ENCODE assay signal across 8 cellular contexts in genomic region chr14:21070610-21071224, GRCh38. TPM values are rescaled to one million over a fixed set of nuclear protein-coding genes. Genes with fewer than 3 reads are reported as not detected.
DNase-seq lines count a peak whose midpoint lies in the region; ATAC-seq, FAIRE-seq and TF ChIP-seq lines count a peak whose summit lies in the region.

No MANE protein-coding gene starts in this region.

- FAIRE-seq in RCC 7860 (lab: Jason Lieb, UNC) = no peak

- no peaks in the 10 kb centered on the region for H3K27me3 ChIP-seq in liver (ENCODE audit: control insufficient read depth in 4 of 4, insufficient read depth in 4 of 4, low read length in 3 of 4)
- H3K27me3 ChIP-seq in subcutaneous abdominal adipose tissue (ENCODE audit: control insufficient read depth in 5 of 5, insufficient read depth in 4 of 5, low read length in 5 of 5) = no peaks in the 10 kb centered on the region

- H3K4me3 ChIP-seq in coronary artery (peak overlapping the region; percentile 80), liver (ENCODE audit: low read depth in 1 of 3, low read length in 3 of 3) (peak overlapping the region; percentile 65 to 83 (median 77)), subcutaneous abdominal adipose tissue (ENCODE audit: low read depth in 1 of 5, low read length in 5 of 5) (peak overlapping the region; percentile 78 to 93 (median 87))

- TF ChIP-seq CTCF in coronary artery (IDR thresholded peaks at IDR 0.05) = no peak
- no peak for TF ChIP-seq CTCF in liver (IDR thresholded peaks at IDR 0.05; ENCODE audit: low read depth, low read length, missing input control)

- under 1% methylated on average over 23 of the region's 23 CpGs for WGBS in liver

- H3K9me3 ChIP-seq in liver (ENCODE audit: control insufficient read depth in 4 of 4, low read length in 3 of 4) (no peaks in the 10 kb centered on the region), subcutaneous abdominal adipose tissue (ENCODE audit: control insufficient read depth in 5 of 5, low read length in 5 of 5) (no peaks in the 10 kb centered on the region)

- H3K36me3 ChIP-seq in liver (ENCODE audit: control insufficient read depth in 4 of 4, insufficient read depth in 3 of 4, low read depth in 1 of 4, low read length in 3 of 4) (peaks cover 0 to 10% (median 5%) of the 10 kb centered on the region in 4 donors), subcutaneous abdominal adipose tissue (ENCODE audit: control insufficient read depth in 5 of 5, insufficient read depth in 5 of 5, low read length in 5 of 5) (peaks cover under 1 to 34% (median 29%) of the 10 kb centered on the region in 5 donors)

- TF ChIP-seq RAD21 in liver (IDR thresholded peaks at IDR 0.05) = no peak

- H3K4me1 ChIP-seq in liver (ENCODE audit: control insufficient read depth in 4 of 4, insufficient read depth in 4 of 4, low read length in 3 of 4) (peaks cover 9 to 56% (median 43%) of the 10 kb centered on the region in 4 donors), subcutaneous abdominal adipose tissue (ENCODE audit: control insufficient read depth in 5 of 5, insufficient read depth in 5 of 5, low read length in 5 of 5) (peaks cover 16 to 57% (median 45%) of the 10 kb centered on the region in 5 donors)

- ATAC-seq in HG02870 (IDR thresholded peaks at IDR 0.05; ENCODE audit: unreplicated experiment) = peak; percentile 8

- H3K9ac ChIP-seq in liver (ENCODE audit: low read depth in 1 of 2, low read length in 2 of 2) (peak overlapping the region in 1 of 2 donors; percentile 56), subcutaneous abdominal adipose tissue (ENCODE audit: low read length in 5 of 5) (peak overlapping the region; percentile 89 to 93 (median 91))

- peak; percentile 11 for DNase-seq in activated naive CD4-positive, alpha-beta T cell treated with Interleukin-2 at 50 U/mL for 16 hours
- DNase-seq in activated naive CD4-positive, alpha-beta T cell (lab: John Stamatoyannopoulos, UW) = no peak
- DNase-seq in RCC 7860 (ENCODE audit: low spot score) (peak; percentile 41), coronary artery (ENCODE audit: low spot score) (peak; percentile 83)
- DNase-seq in stimulated activated CD8-positive, alpha-beta memory T cell treated with anti-CD3 and anti-CD28 coated beads, Interleukin-4, amount 100 ng/mL, for 48 hours = no peak

- peak overlapping the region; percentile 93 to 97 for H3K27ac ChIP-seq in coronary artery
- peak overlapping the region; percentile 62 to 85 for H3K27ac ChIP-seq in liver (ENCODE audit: low read depth in 1 of 2, low read length in 2 of 2)
- peak overlapping the region; percentile 98 for H3K27ac ChIP-seq in subcutaneous abdominal adipose tissue (ENCODE audit: low read depth, low read length)

TF ChIP-seq in liver, 16 proteins besides CTCF, POLR2A, EP300 and RAD21:
- TF ChIP-seq REST (IDR thresholded peaks at IDR 0.05) = no peak
- no peak for TF ChIP-seq YY1 (IDR thresholded peaks at IDR 0.05)
- no peak for TF ChIP-seq SP1 (IDR thresholded peaks at IDR 0.05)
- TF ChIP-seq ZBTB33 (IDR thresholded peaks at IDR 0.05) = no peak
- TF ChIP-seq HNF4A (conservative IDR thresholded peaks at IDR 0.05) = no peak
- no peak for TF ChIP-seq EGR1 (IDR thresholded peaks at IDR 0.05; ENCODE audit: low read depth in 2 of 2)
- no peak for TF ChIP-seq FOXA2 (IDR thresholded peaks at IDR 0.05)
- TF ChIP-seq HNF4G (IDR thresholded peaks at IDR 0.05) = no peak
- TF ChIP-seq MAX (IDR thresholded peaks at IDR 0.05) = no peak
- TF ChIP-seq TAF1 (conservative IDR thresholded peaks at IDR 0.05) = no peak
- TF ChIP-seq NR2F2 (IDR thresholded peaks at IDR 0.05) = no peak
- no peak for TF ChIP-seq FOXA1 (IDR thresholded peaks at IDR 0.05)
- no peak for TF ChIP-seq ATF3 (IDR thresholded peaks at IDR 0.05)
- TF ChIP-seq RXRA (IDR thresholded peaks at IDR 0.05) = no peak
- no peak for TF ChIP-seq JUND (IDR thresholded peaks at IDR 0.05)
- no peak for TF ChIP-seq GABPA (IDR thresholded peaks at IDR 0.05 in 1 of 2, conservative IDR thresholded peaks at IDR 0.05 in 1 of 2)

RNA-seq across cellular contexts. Expression of gene ARHGEF40, which starts 0.6 kb away (rescaled TPM):
- 10 to 100 TPM; 19.8 to 42.5 TPM for total RNA-seq in liver
- polyA plus RNA-seq in liver = 10 to 100 TPM in 1 of 2 donors, 1 to 10 TPM in 1; 9.3 to 14.0 TPM

RNA-seq across cellular contexts. Expression of gene RNASE8, which starts 13.1 kb away (rescaled TPM):
- total RNA-seq in liver = not detected
- not detected for polyA plus RNA-seq in liver

RNA-seq across cellular contexts. Expression of gene ZNF219, which starts 27.7 kb away (rescaled TPM):
- total RNA-seq in liver = 1 to 10 TPM; 4.7 to 6.2 TPM
- 10 to 100 TPM in 1 of 2 donors, 1 to 10 TPM in 1; 1.3 to 10.5 TPM for polyA plus RNA-seq in liver

RNA-seq across cellular contexts. Expression of gene RNASE7, which starts 28.6 kb away (rescaled TPM):
- under 1 TPM in 1 of 2 donors, not detected in 1; 0.33 TPM for total RNA-seq in liver
- under 1 TPM; 0.11 to 0.12 TPM for polyA plus RNA-seq in liver

RNA-seq across cellular contexts. Expression of gene TMEM253, which starts 30.1 kb away (rescaled TPM):
- under 1 TPM; 0.19 to 0.25 TPM for total RNA-seq in liver
- under 1 TPM in 1 of 2 donors, not detected in 1; 0.14 TPM for polyA plus RNA-seq in liver

Comparison
In these comparisons a context has a peak if more than half of its experiments do, and no peak if none do; other contexts are left out.
1. DNase-seq: peak in activated naive CD4-positive, alpha-beta T cell treated with Interleukin-2 at 50 U/mL for 16 hours (single experiment), RCC 7860 (single experiment) and coronary artery (single experiment); none in activated naive CD4-positive, alpha-beta T cell (0 of 4) and stimulated activated CD8-positive, alpha-beta memory T cell treated with anti-CD3 and anti-CD28 coated beads, Interleukin-4, amount 100 ng/mL, for 48 hours (single experiment).
2. Peak in every context shown above with its lines, with median percentiles within 50 percentile points of each other: H3K27ac ChIP-seq and H3K4me3 ChIP-seq.